Comparison of ENCODE assay signal across 35 cellular contexts in genomic region chr7:123996327-123996625, GRCh38. TPM values are rescaled to one million over a fixed set of nuclear protein-coding genes. Genes with fewer than 3 reads are reported as not detected.
"Had no signal": no experiment of that assay in that cellular context is flagged by ENCODE, and none has a peak within 500 bp of the region (broad histone marks: within the 10 kb centered on the region; RNA-seq: fewer than 3 reads in every experiment).

No MANE protein-coding gene starts in this region.

- DNase-seq: activated CD4-positive, alpha-beta memory T cell treated with anti-CD3 and anti-CD28 coated beads for 36 hours; activated CD4-positive, alpha-beta T cell treated with anti-CD3 and anti-CD28 coated beads for 36 hours; activated CD4-positive, alpha-beta T cell treated with anti-CD3 and anti-CD28 coated beads, Interleukin-2, amount 10 ng/mL, durations not matched to agents 24 days and 14 days; activated CD4-positive, CD25-positive, alpha-beta regulatory T cell; activated CD4-positive, CD25-positive, alpha-beta regulatory T cell treated with anti-CD3 and anti-CD28 coated beads, Interleukin-2, amount 50 U/mL, for 72 hours; activated CD8-positive, alpha-beta memory T cell treated with anti-CD3 and anti-CD28 coated beads, Interleukin-2, amount 10 ng/mL, durations not matched to agents 7 days and 5 days; activated CD8-positive, alpha-beta memory T cell treated with anti-CD3 and anti-CD28 coated beads, Interleukin-2, amount 50 U/mL, for 4 hours; activated CD8-positive, alpha-beta T cell treated with anti-CD3 and anti-CD28 coated beads, Interleukin-2, amount 10 ng/mL, durations not matched to agents 7 days and 5 days; activated effector memory CD4-positive, alpha-beta T cell treated with anti-CD3 and anti-CD28 coated beads, Interleukin-2, amount 50 U/mL, for 16 hours; activated naive CD4-positive, alpha-beta T cell treated with anti-CD3 and anti-CD28 coated beads for 36 hours; activated naive CD8-positive, alpha-beta T cell treated with anti-CD3 and anti-CD28 coated beads for 36 hours; activated naive CD8-positive, alpha-beta T cell treated with anti-CD3 and anti-CD28 coated beads, Interleukin-2, amount 50 U/mL, for 24 hours; activated T-cell treated with anti-CD3 and anti-CD28 coated beads, Interleukin-2, amount 50 U/mL, for 1 hour; activated T-cell treated with anti-CD3 and anti-CD28 coated beads, Interleukin-2, amount 50 U/mL, for 48 hours; adrenal gland; amygdala; aorta; body of pancreas; caudate nucleus; cortex of kidney; dermis blood vessel endothelial cell; effector CD4-positive, alpha-beta T cell; effector memory CD8-positive, alpha-beta T cell; foreskin keratinocyte; gastrocnemius medialis; glutamatergic neuron; heart left ventricle; T1000 had no signal

- H3K4me3 ChIP-seq: adrenal gland, body of pancreas, esophagus muscularis mucosa, gastrocnemius medialis, heart left ventricle had no signal

- H3K4me1 ChIP-seq: adrenal gland, body of pancreas, foreskin keratinocyte had no signal

- FAIRE-seq: colon had no signal

- ATAC-seq: activated CD4-positive, alpha-beta T cell treated with anti-CD3 and anti-CD28 coated beads for 36 hours; activated CD8-positive, alpha-beta memory T cell treated with anti-CD3 and anti-CD28 coated beads, Interleukin-2, amount 10 ng/mL, durations not matched to agents 7 days and 5 days; activated CD8-positive, alpha-beta T cell treated with anti-CD3 and anti-CD28 coated beads, Interleukin-2, amount 10 ng/mL, durations not matched to agents 7 days and 5 days; activated naive CD8-positive, alpha-beta T cell treated with anti-CD3 and anti-CD28 coated beads, Interleukin-2, amount 50 U/mL, for 24 hours; body of pancreas; effector memory CD8-positive, alpha-beta T cell; foreskin keratinocyte; gastrocnemius medialis; heart left ventricle had no signal

- H3K9me3 ChIP-seq: adrenal gland, body of pancreas, gastrocnemius medialis had no signal

- H3K36me3 ChIP-seq: adrenal gland, esophagus muscularis mucosa, gastrocnemius medialis, heart left ventricle had no signal

- H3K27ac ChIP-seq: adrenal gland, body of pancreas, esophagus muscularis mucosa, foreskin keratinocyte, gastrocnemius medialis, heart left ventricle had no signal

- H3K27me3 ChIP-seq: adrenal gland, body of pancreas, esophagus muscularis mucosa, foreskin keratinocyte, gastrocnemius medialis, heart left ventricle had no signal

RNA-seq across cellular contexts. Expression of gene TMEM229A, which starts 36.6 kb away (rescaled TPM):
- total RNA-seq: activated CD4-positive, alpha-beta memory T cell treated with anti-CD3 and anti-CD28 coated beads for 36 hours; activated CD4-positive, alpha-beta T cell treated with anti-CD3 and anti-CD28 coated beads for 36 hours; activated CD4-positive, alpha-beta T cell treated with anti-CD3 and anti-CD28 coated beads, Interleukin-2, amount 10 ng/mL, durations not matched to agents 24 days and 14 days; activated CD8-positive, alpha-beta memory T cell treated with anti-CD3 and anti-CD28 coated beads for 36 hours; activated CD8-positive, alpha-beta memory T cell treated with anti-CD3 and anti-CD28 coated beads, Interleukin-2, amount 10 ng/mL, durations not matched to agents 7 days and 5 days; activated CD8-positive, alpha-beta T cell treated with anti-CD3 and anti-CD28 coated beads, Interleukin-2, amount 10 ng/mL, durations not matched to agents 7 days and 5 days; activated naive CD4-positive, alpha-beta T cell treated with anti-CD3 and anti-CD28 coated beads for 36 hours; activated naive CD8-positive, alpha-beta T cell treated with anti-CD3 and anti-CD28 coated beads for 36 hours; activated T-helper 1 cell treated with anti-CD3 and anti-CD28 coated beads, Interleukin-12 subunit alpha, Interleukin-12 subunit beta, Interleukin-2, Interleukin-4 antibody, amounts not matched to agents 30 ng/mL and 10 ng/mL and 1 ng/mL, durations not matched to agents 14 hours and 24 hours and 36 hours; activated T-helper 2 cell treated with anti-CD3 and anti-CD28 coated beads, Interferon-gamma antibody, Interleukin-2, Interleukin-4, amounts not matched to agents 10 μg/mL and 5 μg/mL and 100 μg/mL, durations not matched to agents 14 hours and 24 hours and 36 hours; aorta; body of pancreas; chondrocyte; dermis blood vessel endothelial cell; esophagus muscularis mucosa; foreskin keratinocyte; gastrocnemius medialis; T-helper 2 cell treated with Interferon-gamma antibody and Interleukin-4, amounts not matched to agents 100 ng/mL and 5 ng/mL, for 36 hours had no signal
- polyA plus RNA-seq: foreskin keratinocyte, heart left ventricle had no signal
